ENCODE assay signal across 1 cellular context in the genomic region with DNA sequence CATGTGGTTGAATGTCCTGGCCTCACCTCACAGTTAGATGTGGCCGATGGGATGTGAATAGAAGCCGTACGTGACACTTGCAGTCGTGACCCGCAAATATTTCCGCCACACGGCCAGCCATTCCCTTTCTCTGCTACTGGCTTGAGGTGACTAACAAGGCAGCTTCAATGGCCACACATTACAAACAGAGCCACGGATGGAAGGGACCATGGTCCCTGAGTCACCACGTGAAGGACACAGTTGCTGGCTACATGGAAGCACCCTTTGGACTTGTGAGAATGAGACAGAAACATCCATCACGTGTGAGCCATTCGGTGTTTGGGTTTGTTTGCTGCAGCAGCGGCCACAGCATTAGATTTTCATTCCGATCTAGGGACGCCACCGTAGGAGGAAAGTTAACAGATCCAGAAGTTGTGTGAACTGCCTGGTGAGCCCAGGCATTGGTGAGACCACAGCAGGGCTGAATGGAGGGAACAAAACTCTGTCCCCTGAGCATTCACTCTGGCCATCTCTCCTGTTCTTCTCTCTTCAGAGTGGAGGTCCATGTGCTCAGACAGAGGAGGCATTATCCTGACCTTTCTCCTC.
TF ChIP-seq lines count a peak whose summit lies in the region.

No MANE protein-coding gene starts in this region.

TF ChIP-seq in HepG2, 621 proteins besides CTCF, POLR2A, EP300 and RAD21 (continued from another document and continues in another):
- peak; percentile 26; the same call in 1 of the 2 replicates for TF ChIP-seq ZNF800 (CRISPR knock-in tag; IDR thresholded peaks at IDR 0.05)
- TF ChIP-seq, protein P1, sequence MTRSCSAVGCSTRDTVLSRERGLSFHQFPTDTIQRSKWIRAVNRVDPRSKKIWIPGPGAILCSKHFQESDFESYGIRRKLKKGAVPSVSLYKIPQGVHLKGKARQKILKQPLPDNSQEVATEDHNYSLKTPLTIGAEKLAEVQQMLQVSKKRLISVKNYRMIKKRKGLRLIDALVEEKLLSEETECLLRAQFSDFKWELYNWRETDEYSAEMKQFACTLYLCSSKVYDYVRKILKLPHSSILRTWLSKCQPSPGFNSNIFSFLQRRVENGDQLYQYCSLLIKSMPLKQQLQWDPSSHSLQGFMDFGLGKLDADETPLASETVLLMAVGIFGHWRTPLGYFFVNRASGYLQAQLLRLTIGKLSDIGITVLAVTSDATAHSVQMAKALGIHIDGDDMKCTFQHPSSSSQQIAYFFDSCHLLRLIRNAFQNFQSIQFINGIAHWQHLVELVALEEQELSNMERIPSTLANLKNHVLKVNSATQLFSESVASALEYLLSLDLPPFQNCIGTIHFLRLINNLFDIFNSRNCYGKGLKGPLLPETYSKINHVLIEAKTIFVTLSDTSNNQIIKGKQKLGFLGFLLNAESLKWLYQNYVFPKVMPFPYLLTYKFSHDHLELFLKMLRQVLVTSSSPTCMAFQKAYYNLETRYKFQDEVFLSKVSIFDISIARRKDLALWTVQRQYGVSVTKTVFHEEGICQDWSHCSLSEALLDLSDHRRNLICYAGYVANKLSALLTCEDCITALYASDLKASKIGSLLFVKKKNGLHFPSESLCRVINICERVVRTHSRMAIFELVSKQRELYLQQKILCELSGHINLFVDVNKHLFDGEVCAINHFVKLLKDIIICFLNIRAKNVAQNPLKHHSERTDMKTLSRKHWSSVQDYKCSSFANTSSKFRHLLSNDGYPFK (CRISPR knock-in tag; IDR thresholded peaks at IDR 0.05; ENCODE audit: borderline replicate concordance): no peak; the same call in 1 of the 2 replicates
- TF ChIP-seq CENPX (CRISPR knock-in tag; IDR thresholded peaks at IDR 0.05): no peak
- no peak for TF ChIP-seq ZBTB34 (CRISPR knock-in tag; IDR thresholded peaks at IDR 0.05)
- peak; percentile 89 for TF ChIP-seq ZNF441 (CRISPR knock-in tag; IDR thresholded peaks at IDR 0.05; ENCODE audit: borderline replicate concordance)
- TF ChIP-seq HNRNPLL (IDR thresholded peaks at IDR 0.05; ENCODE audit: low read depth, low read length, poor library complexity, severe bottlenecking): no peak
- TF ChIP-seq ZFAT (CRISPR knock-in tag; conservative IDR thresholded peaks at IDR 0.05): no peak
- TF ChIP-seq ZBTB1 (CRISPR knock-in tag; IDR thresholded peaks at IDR 0.05; ENCODE audit: borderline replicate concordance): no peak
- TF ChIP-seq ZNF772 (CRISPR knock-in tag; IDR thresholded peaks at IDR 0.05): peak; percentile 60; the same call in 1 of the 2 replicates
- no peak for TF ChIP-seq ZNF503 (CRISPR knock-in tag; IDR thresholded peaks at IDR 0.05)
- no peak for TF ChIP-seq ZNF354B (CRISPR knock-in tag; IDR thresholded peaks at IDR 0.05)
- TF ChIP-seq, protein P2, sequence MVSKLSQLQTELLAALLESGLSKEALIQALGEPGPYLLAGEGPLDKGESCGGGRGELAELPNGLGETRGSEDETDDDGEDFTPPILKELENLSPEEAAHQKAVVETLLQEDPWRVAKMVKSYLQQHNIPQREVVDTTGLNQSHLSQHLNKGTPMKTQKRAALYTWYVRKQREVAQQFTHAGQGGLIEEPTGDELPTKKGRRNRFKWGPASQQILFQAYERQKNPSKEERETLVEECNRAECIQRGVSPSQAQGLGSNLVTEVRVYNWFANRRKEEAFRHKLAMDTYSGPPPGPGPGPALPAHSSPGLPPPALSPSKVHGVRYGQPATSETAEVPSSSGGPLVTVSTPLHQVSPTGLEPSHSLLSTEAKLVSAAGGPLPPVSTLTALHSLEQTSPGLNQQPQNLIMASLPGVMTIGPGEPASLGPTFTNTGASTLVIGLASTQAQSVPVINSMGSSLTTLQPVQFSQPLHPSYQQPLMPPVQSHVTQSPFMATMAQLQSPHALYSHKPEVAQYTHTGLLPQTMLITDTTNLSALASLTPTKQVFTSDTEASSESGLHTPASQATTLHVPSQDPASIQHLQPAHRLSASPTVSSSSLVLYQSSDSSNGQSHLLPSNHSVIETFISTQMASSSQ (IDR thresholded peaks at IDR 0.05; ENCODE audit: low read depth): no peak
- TF ChIP-seq, protein P2 (CRISPR knock-in tag; IDR thresholded peaks at IDR 0.05; ENCODE audit: borderline replicate concordance): no peak
- TF ChIP-seq AGO2 (optimal IDR thresholded peaks at IDR 0.05; ENCODE audit: low read depth, low read length): no peak
- no peak for TF ChIP-seq RARG (CRISPR knock-in tag; IDR thresholded peaks at IDR 0.05; ENCODE audit: low read depth)
- no peak for TF ChIP-seq NKX3-1 (CRISPR knock-in tag; IDR thresholded peaks at IDR 0.05)
- TF ChIP-seq FOSL1 (CRISPR knock-in tag; IDR thresholded peaks at IDR 0.05; ENCODE audit: borderline replicate concordance): no peak
- no peak for TF ChIP-seq HIC2 (CRISPR knock-in tag; IDR thresholded peaks at IDR 0.05; ENCODE audit: low read depth)
- TF ChIP-seq ARID2 (CRISPR knock-in tag; IDR thresholded peaks at IDR 0.05; ENCODE audit: borderline replicate concordance): no peak
- TF ChIP-seq, protein P3, sequence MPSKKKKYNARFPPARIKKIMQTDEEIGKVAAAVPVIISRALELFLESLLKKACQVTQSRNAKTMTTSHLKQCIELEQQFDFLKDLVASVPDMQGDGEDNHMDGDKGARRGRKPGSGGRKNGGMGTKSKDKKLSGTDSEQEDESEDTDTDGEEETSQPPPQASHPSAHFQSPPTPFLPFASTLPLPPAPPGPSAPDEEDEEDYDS (CRISPR knock-in tag; IDR thresholded peaks at IDR 0.05): 0 out of 2 replicates have a peak, but pooled peaks have one; percentile 16
- no peak for TF ChIP-seq HDAC6 (IDR thresholded peaks at IDR 0.05; ENCODE audit: low read depth, low read length)
- TF ChIP-seq PHF5A (CRISPR knock-in tag; IDR thresholded peaks at IDR 0.05; ENCODE audit: low read depth, unreplicated experiment): no peak
- TF ChIP-seq ZNF256 (CRISPR knock-in tag; conservative IDR thresholded peaks at IDR 0.05): no peak
- no peak; the same call in 1 of the 2 replicates for TF ChIP-seq ZNF263 (CRISPR knock-in tag; IDR thresholded peaks at IDR 0.05)
- TF ChIP-seq ZBTB7A (CRISPR knock-in tag; IDR thresholded peaks at IDR 0.05): peak; percentile 89
- peak; percentile 91 for TF ChIP-seq ARNTL (CRISPR knock-in tag; IDR thresholded peaks at IDR 0.05)
- no peak for TF ChIP-seq FOXK2 (IDR thresholded peaks at IDR 0.05)
- TF ChIP-seq TFAP4 (IDR thresholded peaks at IDR 0.05; ENCODE audit: borderline replicate concordance, low read depth): no peak
- peak; percentile 68; the same call in 1 of the 2 replicates for TF ChIP-seq ERF (CRISPR knock-in tag; IDR thresholded peaks at IDR 0.05)
- TF ChIP-seq, protein P4, sequence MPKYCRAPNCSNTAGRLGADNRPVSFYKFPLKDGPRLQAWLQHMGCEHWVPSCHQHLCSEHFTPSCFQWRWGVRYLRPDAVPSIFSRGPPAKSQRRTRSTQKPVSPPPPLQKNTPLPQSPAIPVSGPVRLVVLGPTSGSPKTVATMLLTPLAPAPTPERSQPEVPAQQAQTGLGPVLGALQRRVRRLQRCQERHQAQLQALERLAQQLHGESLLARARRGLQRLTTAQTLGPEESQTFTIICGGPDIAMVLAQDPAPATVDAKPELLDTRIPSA (CRISPR knock-in tag; IDR thresholded peaks at IDR 0.05; ENCODE audit: borderline replicate concordance): no peak
- no peak for TF ChIP-seq ZNF557 (CRISPR knock-in tag; IDR thresholded peaks at IDR 0.05)
- 0 out of 2 replicates have a peak, but pooled peaks have one; percentile 38 for TF ChIP-seq ZBTB25 (CRISPR knock-in tag; IDR thresholded peaks at IDR 0.05)
- no peak; the same call in 1 of the 2 replicates for TF ChIP-seq WIZ (CRISPR knock-in tag; IDR thresholded peaks at IDR 0.05)
- TF ChIP-seq, protein P5, sequence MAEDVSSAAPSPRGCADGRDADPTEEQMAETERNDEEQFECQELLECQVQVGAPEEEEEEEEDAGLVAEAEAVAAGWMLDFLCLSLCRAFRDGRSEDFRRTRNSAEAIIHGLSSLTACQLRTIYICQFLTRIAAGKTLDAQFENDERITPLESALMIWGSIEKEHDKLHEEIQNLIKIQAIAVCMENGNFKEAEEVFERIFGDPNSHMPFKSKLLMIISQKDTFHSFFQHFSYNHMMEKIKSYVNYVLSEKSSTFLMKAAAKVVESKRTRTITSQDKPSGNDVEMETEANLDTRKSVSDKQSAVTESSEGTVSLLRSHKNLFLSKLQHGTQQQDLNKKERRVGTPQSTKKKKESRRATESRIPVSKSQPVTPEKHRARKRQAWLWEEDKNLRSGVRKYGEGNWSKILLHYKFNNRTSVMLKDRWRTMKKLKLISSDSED (CRISPR knock-in tag; IDR thresholded peaks at IDR 0.05): no peak
